In genomic region chr7:107168233-107169119, GRCh38 we compare ENCODE assay signal across 8 cellular contexts. TPM values are rescaled to one million over a fixed set of nuclear protein-coding genes. Genes with fewer than 3 reads are reported as not detected.
DNase-seq lines count a peak whose midpoint lies in the region; ATAC-seq and TF ChIP-seq lines count a peak whose summit lies in the region.

TSS of gene HBP1 (plus strand) at chr7:107169003. CDS start at chr7:107179894, 10,891 bp downstream.

- H3K27ac ChIP-seq in AG04450 (ENCODE audit: low read depth, low read length) (peak within 1 kb of the TSS; percentile 99), caudate nucleus (ENCODE audit: low read depth, low read length) (peak within 1 kb of the TSS; percentile 99), smooth muscle cell (ENCODE audit: low read depth) (peak within 1 kb of the TSS; percentile 100)

- H3K9me3 Mint-ChIP-seq in activated B cell treated with CpG ODN at 0.5 μM for 24 hours, result no peaks in the 10 kb centered on the region

- H3F3A ChIP-seq in smooth muscle cell (ENCODE audit: low read depth), result peaks cover 16% of the 10 kb centered on the region

- ATAC-seq in HG03196 (IDR thresholded peaks at IDR 0.05; ENCODE audit: unreplicated experiment) (peak; percentile 89), activated B cell treated with CpG ODN at 0.5 μM for 24 hours (ENCODE audit: low read depth) (peak; percentile 80)

- peak within 1 kb of the TSS; percentile 83 for H3K4me3 ChIP-seq in AG04450 (ENCODE audit: low read depth, low read length)
- peak within 1 kb of the TSS; percentile 91 for H3K4me3 ChIP-seq in smooth muscle cell

- peaks cover 45% of the 10 kb centered on the region for H3K4me1 Mint-ChIP-seq in activated B cell treated with CpG ODN at 0.5 μM for 24 hours

- H4K20me1 ChIP-seq in smooth muscle cell (ENCODE audit: low read depth), result peaks cover 36% of the 10 kb centered on the region

- POLR2A ChIA-PET in AG04450 (lab: Yijun Ruan, JAX) (interaction anchor here (0.6 to 3.6 kb wide), 20 partner anchors 10 to 884 kb away, joined by 3 to 44 read pairs (median 3); partner anchors contain the start of gene NAMPT), activated B cell treated with CpG ODN at 0.5 μM for 24 hours (lab: Charles Lee) (interaction anchor here (0.5 to 4.3 kb wide), 39 partner anchors 9 to 1491 kb away, joined by 3 to 52 read pairs (median 5); partner anchors contain the start of genes CBLL1, COG5, DNAJB9 and DUS4L)

- in situ Hi-C loops in GM18951 (cut with MboI; ENCODE audit: low sequenced_read_pairs, unreplicated experiment), result no loop called here

- H3K27ac Mint-ChIP-seq in activated B cell treated with CpG ODN at 0.5 μM for 24 hours, result peak within 1 kb of the TSS; percentile 99

- H3K9me3 ChIP-seq in AG04450 (ENCODE audit: control insufficient read depth, insufficient read depth, low read length) (no peaks in the 10 kb centered on the region), smooth muscle cell (replicated peaks; ENCODE audit: low read depth) (no peaks in the 10 kb centered on the region)

- intact Hi-C loops in activated B cell treated with CpG ODN at 0.5 μM for 24 hours (cut with micrococcal nuclease), result loop anchor here (1.0 to 10.0 kb wide), 18 partner anchors 21 to 1636 kb away; partner anchors contain the start of genes CCDC71L, COG5, DLD and DNAJB9

- WGBS in smooth muscle cell (ENCODE audit: low lambda C conversion rate), result under 1% methylated on average over 43 of the region's 44 CpGs

- H3K9ac ChIP-seq in smooth muscle cell (ENCODE audit: low read depth), result peak within 1 kb of the TSS; percentile 100

- peak within 1 kb of the TSS; percentile 18 for H2AFZ ChIP-seq in smooth muscle cell (ENCODE audit: low read depth)

- H3K4me1 ChIP-seq in smooth muscle cell (ENCODE audit: low read depth), result peaks cover 29% of the 10 kb centered on the region

- H3K27me3 ChIP-seq in AG04450 (ENCODE audit: control insufficient read depth, insufficient read depth, low read length) (no peaks in the 10 kb centered on the region), smooth muscle cell (ENCODE audit: low read depth) (no peaks in the 10 kb centered on the region)

- CTCF ChIA-PET in AG04450 (lab: Charles Lee), result interaction anchor here (0.6 to 3.9 kb wide), 16 partner anchors 12 to 831 kb away, joined by 3 to 26 read pairs (median 4); no protein-coding TSS in a partner anchor
- CTCF ChIA-PET in activated B cell treated with CpG ODN at 0.5 μM for 24 hours (lab: Charles Lee), result interaction anchor here (0.6 to 5.8 kb wide), 9 partner anchors 18 to 575 kb away, joined by 3 to 34 read pairs (median 3); partner anchors contain the start of genes CBLL1 and CCDC71L

- no peak for TF ChIP-seq CTCF in AG04450 (IDR thresholded peaks at IDR 0.05; ENCODE audit: low read depth, low read length)
- TF ChIP-seq CTCF in activated B cell treated with CpG ODN at 0.5 μM for 24 hours (IDR thresholded peaks at IDR 0.05), result no peak
- TF ChIP-seq CTCF in smooth muscle cell (IDR thresholded peaks at IDR 0.05; ENCODE audit: borderline replicate concordance, insufficient read depth, poor library complexity, severe bottlenecking), result no peak

- peak within 1 kb of the TSS; percentile 99 for H3K4me3 Mint-ChIP-seq in activated B cell treated with CpG ODN at 0.5 μM for 24 hours

- TF ChIP-seq POLR2A in GM18951 (IDR thresholded peaks at IDR 0.05; ENCODE audit: extremely low read depth, insufficient read depth, insufficient read length), result peak; percentile 19

- peaks cover 6% of the 10 kb centered on the region for H3K27me3 Mint-ChIP-seq in activated B cell treated with CpG ODN at 0.5 μM for 24 hours

- peaks cover 36% of the 10 kb centered on the region for H3K79me2 ChIP-seq in smooth muscle cell (ENCODE audit: low read depth)

- peaks cover 23% of the 10 kb centered on the region for H3K36me3 Mint-ChIP-seq in activated B cell treated with CpG ODN at 0.5 μM for 24 hours (ENCODE audit: low read depth)

- DNase-seq in AG04450 (ENCODE audit: low read depth, low spot score), result peak; percentile 100
- peak; percentile 100 for DNase-seq in NCI-H345 (lab: John Stamatoyannopoulos, UW)
- DNase-seq in activated B cell treated with CpG ODN at 0.5 μM for 24 hours, result peak; percentile 84
- DNase-seq in caudate nucleus (lab: John Stamatoyannopoulos, UW), result peak; percentile 90 to 100 (median 99)
- DNase-seq in iPS-NIHi7 (ENCODE audit: extremely low spot score), result peak; percentile 91
- peak; percentile 91 for DNase-seq in smooth muscle cell (lab: John Stamatoyannopoulos, UW; ENCODE audit: unreplicated experiment)

- H3K36me3 ChIP-seq in smooth muscle cell (ENCODE audit: low read depth), result no peaks in the 10 kb centered on the region

- peak within 1 kb of the TSS; percentile 98 for H3K4me2 ChIP-seq in smooth muscle cell

RNA-seq across cellular contexts. Expression of gene HBP1, which starts in this region (rescaled TPM):
- polyA plus RNA-seq in AG04450 (2011; rRNA removed) (72.7 and 85.2 TPM in 2 replicates), smooth muscle cell (57.9 and 61.2 TPM in 2 replicates)
- 64.8 and 86.9 TPM in 2 replicates for polyA minus RNA-seq in AG04450 (2011; rRNA and poly(A)+ RNA removed)
- total RNA-seq in activated B cell treated with CpG ODN at 0.5 μM for 24 hours (53.6 and 59.9 TPM in 2 replicates), smooth muscle cell (102 and 105 TPM in 2 replicates)

Comparison
In these comparisons a context has a peak if more than half of its experiments do, and no peak if none do; other contexts are left out.
1. Peak in every context shown above with its lines: DNase-seq, ATAC-seq, H3K4me3 ChIP-seq and H3K27ac ChIP-seq.